5 cellular contexts compared by ENCODE assay signal in genomic region chr7:95132500-95132899, GRCh38.
"Had no signal": no experiment of that assay in that cellular context is flagged by ENCODE, and none has a peak within 500 bp of the region (broad histone marks: within the 10 kb centered on the region; RNA-seq: fewer than 3 reads in every experiment).

No MANE protein-coding gene starts in this region.

- H3K27me3 Mint-ChIP-seq: IgD-negative memory B cell had no signal

- ATAC-seq: HepG2, K562 had no signal

- H3K4me3 Mint-ChIP-seq: IgD-negative memory B cell had no signal

- H3K4me3 ChIP-seq: K562 had no signal

- DNase-seq: IMR-90 had no signal

- H3K27ac ChIP-seq: HL-60 had no signal

- H3K4me1 Mint-ChIP-seq: IgD-negative memory B cell had no signal

- H3K27ac Mint-ChIP-seq: IgD-negative memory B cell had no signal
